ENCODE assay signal across 20 cellular contexts in the genomic region with DNA sequence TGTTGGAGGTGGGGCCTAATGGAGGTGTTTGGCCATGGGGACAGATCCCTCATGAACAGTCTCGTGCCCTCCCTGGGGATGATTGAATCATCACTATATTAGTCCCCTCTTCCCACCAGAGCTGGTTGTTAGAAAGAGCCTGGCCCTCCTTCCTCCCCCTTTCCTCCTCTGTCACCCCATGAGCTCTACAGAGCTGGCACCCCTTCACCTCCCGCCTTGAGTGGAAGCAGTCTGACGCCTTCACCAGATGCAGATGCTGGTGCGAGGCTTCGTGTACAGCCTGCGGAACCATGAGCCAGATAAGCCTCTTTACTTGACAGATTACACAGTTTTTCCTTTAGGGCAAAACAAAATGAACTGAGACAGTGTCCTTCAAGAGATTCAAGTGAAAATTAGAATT.
DNase-seq lines count a peak whose midpoint lies in the region; ATAC-seq and TF ChIP-seq lines count a peak whose summit lies in the region.
"Had no signal": no experiment of that assay in that cellular context is flagged by ENCODE, and none has a peak within 500 bp of the region (broad histone marks: within the 10 kb centered on the region; RNA-seq: fewer than 3 reads in every experiment).

No MANE protein-coding gene starts in this region.

- peak; percentile 44 for ATAC-seq in DND-41 (ENCODE audit: insufficient read depth, low read depth)
- no peak for ATAC-seq in activated CD8-positive, alpha-beta T cell treated with anti-CD3 and anti-CD28 coated beads, Interleukin-2, amount 10 ng/mL, durations not matched to agents 7 days and 5 days
- no peak for ATAC-seq in naive thymus-derived CD8-positive, alpha-beta T cell
- ATAC-seq: activated CD4-positive, CD25-positive, alpha-beta regulatory T cell treated with anti-CD3 and anti-CD28 coated beads, Interleukin-2, amount 50 U/mL, for 24 hours; left lung; pancreas; sciatic nerve; upper lobe of right lung had no signal

- POLR2A ChIA-PET in activated CD8-positive, alpha-beta T cell treated with anti-CD3 and anti-CD28 coated beads, Interleukin-2, amount 10 ng/mL, durations not matched to agents 7 days and 5 days (lab: Charles Lee): interaction anchor here (0.6 kb wide), 1 partner anchor 153 kb away, joined by 4 read pairs; no protein-coding TSS in a partner anchor
- POLR2A ChIA-PET in naive thymus-derived CD8-positive, alpha-beta T cell (lab: Charles Lee): interaction anchor here (0.6 to 3.1 kb wide), 5 partner anchors 61 to 108 kb away, joined by 3 to 15 read pairs (median 4); partner anchors contain the start of gene RIPOR2

- H3K36me3 Mint-ChIP-seq in activated CD4-positive, alpha-beta T cell treated with anti-CD3 and anti-CD28 coated beads, Interleukin-2, amount 10 ng/mL, durations not matched to agents 24 days and 14 days (ENCODE audit: low read depth): peaks cover 2% of the 10 kb centered on the region
- H3K36me3 Mint-ChIP-seq in activated CD8-positive, alpha-beta T cell treated with anti-CD3 and anti-CD28 coated beads, Interleukin-2, amount 10 ng/mL, durations not matched to agents 7 days and 5 days (ENCODE audit: low read depth): peaks cover 40% of the 10 kb centered on the region
- no peaks in the 10 kb centered on the region for H3K36me3 Mint-ChIP-seq in naive thymus-derived CD8-positive, alpha-beta T cell

- intact Hi-C loops in activated CD4-positive, alpha-beta T cell treated with anti-CD3 and anti-CD28 coated beads, Interleukin-2, amount 10 ng/mL, durations not matched to agents 24 days and 14 days (cut with micrococcal nuclease): no loop called here

- H3K79me2 ChIP-seq in DND-41 (ENCODE audit: insufficient read depth, low read length): peaks cover 27% of the 10 kb centered on the region

- peaks cover 2% of the 10 kb centered on the region for H3K36me3 ChIP-seq in DND-41 (ENCODE audit: insufficient read depth, low read length)
- H3K36me3 ChIP-seq: adrenal gland, left lung, pancreas, upper lobe of right lung had no signal

- H4K20me1 ChIP-seq in DND-41 (ENCODE audit: insufficient read depth, low read length): no peaks in the 10 kb centered on the region

- H3K4me3 Mint-ChIP-seq in activated CD4-positive, alpha-beta T cell treated with anti-CD3 and anti-CD28 coated beads, Interleukin-2, amount 10 ng/mL, durations not matched to agents 24 days and 14 days: peak overlapping the region; percentile 42
- no peak overlapping the region for H3K4me3 Mint-ChIP-seq in activated CD8-positive, alpha-beta T cell treated with anti-CD3 and anti-CD28 coated beads, Interleukin-2, amount 10 ng/mL, durations not matched to agents 7 days and 5 days
- H3K4me3 Mint-ChIP-seq in naive thymus-derived CD8-positive, alpha-beta T cell: peak overlapping the region in 4 of 10 donors; percentile 12 to 83 (median 57)

- peaks cover 57% of the 10 kb centered on the region for H3K4me1 Mint-ChIP-seq in activated CD4-positive, alpha-beta T cell treated with anti-CD3 and anti-CD28 coated beads, Interleukin-2, amount 10 ng/mL, durations not matched to agents 24 days and 14 days
- H3K4me1 Mint-ChIP-seq in activated CD8-positive, alpha-beta T cell treated with anti-CD3 and anti-CD28 coated beads, Interleukin-2, amount 10 ng/mL, durations not matched to agents 7 days and 5 days (ENCODE audit: low read depth): peaks cover 82% of the 10 kb centered on the region
- peaks cover 39 to 84% (median 70%) of the 10 kb centered on the region in 4 donors for H3K4me1 Mint-ChIP-seq in naive thymus-derived CD8-positive, alpha-beta T cell

- H3K9ac ChIP-seq in DND-41 (ENCODE audit: low read depth, low read length): peak overlapping the region; percentile 32

- H3K27ac Mint-ChIP-seq in activated CD4-positive, alpha-beta T cell treated with anti-CD3 and anti-CD28 coated beads, Interleukin-2, amount 10 ng/mL, durations not matched to agents 24 days and 14 days: peak overlapping the region; percentile 56
- peak overlapping the region; percentile 85 for H3K27ac Mint-ChIP-seq in activated CD8-positive, alpha-beta T cell treated with anti-CD3 and anti-CD28 coated beads, Interleukin-2, amount 10 ng/mL, durations not matched to agents 7 days and 5 days
- peak overlapping the region in 7 of 10 donors; percentile 71 to 90 (median 83) for H3K27ac Mint-ChIP-seq in naive thymus-derived CD8-positive, alpha-beta T cell

- H3K27me3 ChIP-seq in DND-41 (ENCODE audit: insufficient read depth, low read length, poor library complexity): no peaks in the 10 kb centered on the region
- H3K27me3 ChIP-seq: adrenal gland, left lung, pancreas, upper lobe of right lung had no signal

- H3K9me3 ChIP-seq in DND-41 (ENCODE audit: insufficient read depth, low read length, severe bottlenecking): no peaks in the 10 kb centered on the region
- H3K9me3 ChIP-seq: adrenal gland, left lung, pancreas, upper lobe of right lung had no signal

- CTCF ChIA-PET in activated CD8-positive, alpha-beta T cell treated with anti-CD3 and anti-CD28 coated beads, Interleukin-2, amount 10 ng/mL, durations not matched to agents 7 days and 5 days (lab: Charles Lee): interaction anchor here (1.6 to 5.7 kb wide), 5 partner anchors 8 to 154 kb away, joined by 5 to 70 read pairs (median 9); no protein-coding TSS in a partner anchor

- H3K27ac ChIP-seq in DND-41 (ENCODE audit: low read length): peak overlapping the region; percentile 84
- H3K27ac ChIP-seq: adrenal gland, HL-60, left lung, pancreas, upper lobe of right lung had no signal

- peaks cover 59% of the 10 kb centered on the region for H3K4me1 ChIP-seq in DND-41 (ENCODE audit: insufficient read depth, low read length)

- peak overlapping the region in 1 of 2 experiments; percentile 28; a peak in 2 of 4 replicates for H3K4me3 ChIP-seq in DND-41 (ENCODE audit: low read depth in 1 of 2, low read length in 2 of 2)
- H3K4me3 ChIP-seq: adrenal gland, left lung, pancreas, upper lobe of right lung had no signal

- H2AFZ ChIP-seq in DND-41 (ENCODE audit: low read depth, low read length): no peak overlapping the region

- TF ChIP-seq CTCF in DND-41 (IDR thresholded peaks at IDR 0.05; ENCODE audit: borderline replicate concordance, extremely low read depth, low read length, poor library complexity, severe bottlenecking): no peak
- no peak for TF ChIP-seq CTCF in GM20000 (IDR thresholded peaks at IDR 0.05; ENCODE audit: extremely low read depth, missing control alignments)

- no peaks in the 10 kb centered on the region for H3K9me3 Mint-ChIP-seq in activated CD4-positive, alpha-beta T cell treated with anti-CD3 and anti-CD28 coated beads, Interleukin-2, amount 10 ng/mL, durations not matched to agents 24 days and 14 days
- H3K9me3 Mint-ChIP-seq in activated CD8-positive, alpha-beta T cell treated with anti-CD3 and anti-CD28 coated beads, Interleukin-2, amount 10 ng/mL, durations not matched to agents 7 days and 5 days (ENCODE audit: insufficient read depth): no peaks in the 10 kb centered on the region
- no peaks in the 10 kb centered on the region for H3K9me3 Mint-ChIP-seq in naive thymus-derived CD8-positive, alpha-beta T cell

- H3K4me2 ChIP-seq in DND-41 (ENCODE audit: insufficient read depth, low read length): peak overlapping the region; percentile 54

- peak; percentile 59 for DNase-seq in activated CD4-positive, alpha-beta T cell treated with anti-CD3 and anti-CD28 coated beads, Interleukin-2, amount 10 ng/mL, durations not matched to agents 24 days and 14 days
- DNase-seq in activated CD4-positive, alpha-beta T cell treated with anti-CD3 and anti-CD28 coated beads, Interleukin-2, amount 50 U/mL, for 48 hours: no peak
- peak; percentile 52 for DNase-seq in DND-41
- no peak for DNase-seq in activated CD8-positive, alpha-beta T cell treated with anti-CD3 and anti-CD28 coated beads, Interleukin-2, amount 10 ng/mL, durations not matched to agents 7 days and 5 days
- no peak for DNase-seq in naive thymus-derived CD8-positive, alpha-beta T cell
- no peak for DNase-seq in kidney tubule cell (ENCODE audit: low spot score)
- DNase-seq in GM20000 (ENCODE audit: low spot score): no peak
- DNase-seq in HK-2 (ENCODE audit: unreplicated experiment): no peak
- DNase-seq: ACHN; adrenal gland; caudate nucleus; effector CD4-positive, alpha-beta T cell; left lung; NCI-H187 treated with DMSO at 0.1 percent for 48 hours; NCI-H510A treated with DMSO at 0.1 percent for 48 hours; pancreas; upper lobe of right lung had no signal

- no peaks in the 10 kb centered on the region for H3K27me3 Mint-ChIP-seq in activated CD4-positive, alpha-beta T cell treated with anti-CD3 and anti-CD28 coated beads, Interleukin-2, amount 10 ng/mL, durations not matched to agents 24 days and 14 days
- no peaks in the 10 kb centered on the region for H3K27me3 Mint-ChIP-seq in activated CD8-positive, alpha-beta T cell treated with anti-CD3 and anti-CD28 coated beads, Interleukin-2, amount 10 ng/mL, durations not matched to agents 7 days and 5 days (ENCODE audit: low read depth)
- no peaks in the 10 kb centered on the region for H3K27me3 Mint-ChIP-seq in naive thymus-derived CD8-positive, alpha-beta T cell

Comparison
In these comparisons a context has a peak if more than half of its experiments do, and no peak if none do; other contexts are left out.
1. DNase-seq: peak in activated CD4-positive, alpha-beta T cell treated with anti-CD3 and anti-CD28 coated beads, Interleukin-2, amount 10 ng/mL, durations not matched to agents 24 days and 14 days (single experiment) and DND-41 (single experiment); none in activated CD4-positive, alpha-beta T cell treated with anti-CD3 and anti-CD28 coated beads, Interleukin-2, amount 50 U/mL, for 48 hours (0 of 2), activated CD8-positive, alpha-beta T cell treated with anti-CD3 and anti-CD28 coated beads, Interleukin-2, amount 10 ng/mL, durations not matched to agents 7 days and 5 days (single experiment), naive thymus-derived CD8-positive, alpha-beta T cell (0 of 10), kidney tubule cell (single experiment), GM20000 (single experiment) and HK-2 (single experiment).
2. Peak in every context shown above with its lines, with median percentiles within 50 percentile points of each other: H3K27ac Mint-ChIP-seq.